8 cellular contexts compared by ENCODE assay signal in genomic region chr10:68074404-68074774, GRCh38. TPM values are rescaled to one million over a fixed set of nuclear protein-coding genes. Genes with fewer than 3 reads are reported as not detected.
A peak's percentile ranks its signal among the peaks of the same experiment; 100 is the strongest.
DNase-seq lines count a peak whose midpoint lies in the region; ATAC-seq, FAIRE-seq and TF ChIP-seq lines count a peak whose summit lies in the region.

No MANE protein-coding gene starts in this region.

- H3K9me3 Mint-ChIP-seq in endodermal cell: no peaks in the 10 kb centered on the region
- H3K9me3 Mint-ChIP-seq in neural progenitor cell: no peaks in the 10 kb centered on the region

- H2AFZ ChIP-seq in OCI-LY3 (ENCODE audit: low read depth, low read length) (peak overlapping the region; percentile 60; the same call in 1 of the 2 replicates), neural progenitor cell (replicated peaks) (peak overlapping the region; percentile 64)

- H3K9me3 ChIP-seq in OCI-LY3 (ENCODE audit: insufficient read depth, low read length): no peaks in the 10 kb centered on the region
- H3K9me3 ChIP-seq in endodermal cell (ENCODE audit: control insufficient read depth, low read length): no peaks in the 10 kb centered on the region
- H3K9me3 ChIP-seq in neural progenitor cell (ENCODE audit: low read depth): no peaks in the 10 kb centered on the region

- no peak for ATAC-seq in activated CD4-positive, CD25-positive, alpha-beta regulatory T cell treated with anti-CD3 and anti-CD28 coated beads, Interleukin-2, amount 50 U/mL, for 24 hours
- ATAC-seq in GM18858 (IDR thresholded peaks at IDR 0.05; ENCODE audit: unreplicated experiment): no peak

- no peak for TF ChIP-seq CTCF in OCI-LY3 (IDR thresholded peaks at IDR 0.05; ENCODE audit: low read depth, low read length)
- no peak for TF ChIP-seq CTCF in endodermal cell (conservative IDR thresholded peaks at IDR 0.05)
- TF ChIP-seq CTCF in neural progenitor cell (IDR thresholded peaks at IDR 0.05): no peak

- H3K36me3 ChIP-seq in OCI-LY3 (replicated peaks; ENCODE audit: low read depth, low read length) (no peaks in the 10 kb centered on the region), endodermal cell (ENCODE audit: control insufficient read depth, insufficient read depth, low read length) (peaks cover 17% of the 10 kb centered on the region), neural progenitor cell (no peaks in the 10 kb centered on the region)

- H3F3A ChIP-seq in neural progenitor cell (ENCODE audit: low read depth): peaks cover 22% of the 10 kb centered on the region

- H3K79me2 ChIP-seq in OCI-LY3 (ENCODE audit: low read length) (peaks cover 40% of the 10 kb centered on the region), neural progenitor cell (ENCODE audit: low read depth) (peaks cover 54% of the 10 kb centered on the region)

- H3K4me3 Mint-ChIP-seq in endodermal cell (peak overlapping the region; percentile 97), neural progenitor cell (peak overlapping the region; percentile 98)

- H3K4me2 ChIP-seq in OCI-LY3 (ENCODE audit: low read length) (peak overlapping the region; percentile 69), neural progenitor cell (peak overlapping the region; percentile 87)

- H3K4me3 ChIP-seq in OCI-LY3 (ENCODE audit: low read length) (peak overlapping the region; percentile 87), endodermal cell (ENCODE audit: low read length) (peak overlapping the region; percentile 89), neural progenitor cell (peak overlapping the region; percentile 91)

- H3K9ac ChIP-seq in OCI-LY3 (ENCODE audit: low read length) (peak overlapping the region; percentile 86), endodermal cell (ENCODE audit: extremely low read depth, low read length, poor library complexity, severe bottlenecking) (peak overlapping the region; percentile 86), neural progenitor cell (peak overlapping the region; percentile 84)

- DNase-seq in GM19239 (ENCODE audit: insufficient read length, low spot score) (no peak), endodermal cell (no peak), neural progenitor cell (ENCODE audit: low spot score) (no peak), urothelium cell line (ENCODE audit: low spot score) (no peak), HTR-8/SVneo (ENCODE audit: insufficient read length, low spot score) (no peak)

- H4K20me1 ChIP-seq in OCI-LY3 (ENCODE audit: insufficient read depth, low read length) (no peaks in the 10 kb centered on the region), neural progenitor cell (ENCODE audit: low read depth) (peaks cover 5% of the 10 kb centered on the region)

- WGBS in endodermal cell (ENCODE audit: insufficient coverage in 1 of 2, insufficient read length in 1 of 2), 2 experiments: 0% methylated on average over 8 to 20 of the region's 20 CpGs

- H3K27me3 ChIP-seq in OCI-LY3 (ENCODE audit: low read depth, low read length) (no peaks in the 10 kb centered on the region), endodermal cell (ENCODE audit: control insufficient read depth, insufficient read depth, low read length, poor library complexity, severe bottlenecking) (no peaks in the 10 kb centered on the region), neural progenitor cell (no peaks in the 10 kb centered on the region)

- peak; percentile 65 for FAIRE-seq in GM19239 (lab: Jason Lieb, UNC)
- FAIRE-seq in urothelium cell line (lab: Jason Lieb, UNC): no peak
- FAIRE-seq in HTR-8/SVneo (lab: Jason Lieb, UNC): no peak

- no peaks in the 10 kb centered on the region for H3K27me3 Mint-ChIP-seq in endodermal cell (ENCODE audit: insufficient read depth)
- no peaks in the 10 kb centered on the region for H3K27me3 Mint-ChIP-seq in neural progenitor cell (ENCODE audit: insufficient read depth, low read depth)

- peaks cover 13% of the 10 kb centered on the region for H3K36me3 Mint-ChIP-seq in endodermal cell (ENCODE audit: low read depth)
- peaks cover 7% of the 10 kb centered on the region for H3K36me3 Mint-ChIP-seq in neural progenitor cell

- H3K27ac Mint-ChIP-seq in endodermal cell (peak overlapping the region; percentile 96), neural progenitor cell (peak overlapping the region; percentile 5)

- H3K27ac ChIP-seq in OCI-LY3 (ENCODE audit: low read length) (peak overlapping the region; percentile 89), endodermal cell (ENCODE audit: low read depth, low read length) (peak overlapping the region; percentile 96), neural progenitor cell (peak overlapping the region; percentile 95)

- H3K4me1 Mint-ChIP-seq in endodermal cell (peaks cover 22% of the 10 kb centered on the region), neural progenitor cell (peaks cover 30% of the 10 kb centered on the region)

- H3K4me1 ChIP-seq in OCI-LY3 (ENCODE audit: low read length): peaks cover 28% of the 10 kb centered on the region
- no peaks in the 10 kb centered on the region for H3K4me1 ChIP-seq in endodermal cell (ENCODE audit: control insufficient read depth, insufficient read depth, low read length)
- peaks cover 30% of the 10 kb centered on the region for H3K4me1 ChIP-seq in neural progenitor cell

RNA-seq across cellular contexts. Expression of gene HERC4, which starts 0.7 kb away (rescaled TPM):
- total RNA-seq in endodermal cell (10 to 100 TPM; 53.8 to 60.1 TPM), neural progenitor cell (ENCODE audit: low replicate concordance) (52.1 and 74.2 TPM in 2 replicates)
- 25.8 TPM for polyA plus RNA-seq in endodermal cell (2013, experiment 1 of 2)
- 23.9 TPM for polyA plus RNA-seq in endodermal cell (2013, experiment 2 of 2)

RNA-seq across cellular contexts. Expression of gene MYPN, which starts 34.9 kb away (rescaled TPM):
- total RNA-seq in endodermal cell (not detected), neural progenitor cell (ENCODE audit: low replicate concordance) (not detected in 2 replicates)
- not detected for polyA plus RNA-seq in endodermal cell (2013, experiment 1 of 2)
- not detected for polyA plus RNA-seq in endodermal cell (2013, experiment 2 of 2)
